ENCODE assay signal across 25 cellular contexts in the genomic region with DNA sequence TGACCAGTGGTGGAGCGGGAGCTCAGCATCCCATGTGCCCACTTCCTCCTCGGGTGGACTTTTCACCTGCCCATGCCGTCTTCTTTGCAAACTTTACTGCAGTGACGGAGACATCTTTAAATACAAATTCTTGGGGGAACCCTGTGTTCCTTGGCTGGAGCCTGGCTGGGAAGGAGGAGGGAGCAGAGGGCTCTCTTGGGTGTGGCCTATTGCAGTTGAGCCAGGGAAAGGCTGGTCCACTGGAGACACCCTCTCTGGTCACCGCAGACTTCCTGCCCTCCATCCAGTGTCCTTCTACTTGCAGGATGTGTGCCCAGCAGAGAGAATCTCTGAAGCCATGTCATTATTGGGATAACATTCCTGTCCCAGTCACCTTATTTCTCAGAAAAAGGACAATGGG.
"Had no signal": no experiment of that assay in that cellular context is flagged by ENCODE, and none has a peak within 500 bp of the region (broad histone marks: within the 10 kb centered on the region; RNA-seq: fewer than 3 reads in every experiment).

No MANE protein-coding gene starts in this region.

- H3K4me1 Mint-ChIP-seq: activated naive CD4-positive, alpha-beta T cell treated with anti-CD3 and anti-CD28 coated beads, Interleukin-2, amount 50 U/mL, for 24 hours had no signal

- H3K36me3 Mint-ChIP-seq: activated naive CD4-positive, alpha-beta T cell treated with anti-CD3 and anti-CD28 coated beads, Interleukin-2, amount 50 U/mL, for 24 hours had no signal

- H3K27me3 ChIP-seq: body of pancreas had no signal

- H3K9me3 ChIP-seq: body of pancreas had no signal

- ATAC-seq: activated CD8-positive, alpha-beta T cell treated with anti-CD3 and anti-CD28 coated beads, Interleukin-2, amount 10 ng/mL, durations not matched to agents 7 days and 5 days; body of pancreas; K562 had no signal

- H3K9me3 Mint-ChIP-seq: activated naive CD4-positive, alpha-beta T cell treated with anti-CD3 and anti-CD28 coated beads, Interleukin-2, amount 50 U/mL, for 24 hours; activated T-cell treated with anti-CD3 and anti-CD28 coated beads, Interleukin-2, amount 50 U/mL, for 24 hours; activated T-helper 1 cell treated with anti-CD3 and anti-CD28 coated beads, Interleukin-12 subunit alpha, Interleukin-12 subunit beta, Interleukin-2, Interleukin-4 antibody, amounts not matched to agents 30 ng/mL and 10 ng/mL and 1 ng/mL, durations not matched to agents 14 hours and 24 hours and 36 hours; T-helper 1 cell treated with Interleukin-12 subunit alpha and Interleukin-12 subunit beta and Interleukin-4 antibody, amounts not matched to agents 30 μg/mL and 1 μg/mL, for 36 hours had no signal

- DNase-seq: activated CD4-positive, alpha-beta T cell treated with anti-CD3 and anti-CD28 coated beads for 48 hours; activated CD4-positive, alpha-beta T cell treated with anti-CD3 and anti-CD28 coated beads, Interleukin-2, amount 50 U/mL, for 4 hours; activated CD4-positive, CD25-positive, alpha-beta regulatory T cell treated with anti-CD3 and anti-CD28 coated beads, Interleukin-2, amount 50 U/mL, for 72 hours; activated CD8-positive, alpha-beta T cell treated with anti-CD3 and anti-CD28 coated beads, Interleukin-2, amount 10 ng/mL, durations not matched to agents 7 days and 5 days; activated effector memory CD4-positive, alpha-beta T cell treated with Interleukin-2 at 50 U/mL for 16 hours; activated naive CD4-positive, alpha-beta T cell; activated T-cell treated with anti-CD3 and anti-CD28 coated beads, Interleukin-2, amount 50 U/mL, for 24 hours; aorta; body of pancreas; Karpas-422; MM.1S; NCI-H1105; NCI-H1436; NCI-H1694 treated with DMSO at 0.1 percent for 48 hours; NCI-H2029 treated with DMSO at 0.1 percent for 48 hours; NCI-H345; NCI-H510A; NCI-H526 treated with DMSO at 0.1 percent for 48 hours; NCI-H82; RPMI8226; SHP77 had no signal

- H3K27ac Mint-ChIP-seq: activated CD8-positive, alpha-beta T cell treated with anti-CD3 and anti-CD28 coated beads, Interleukin-2, amount 10 ng/mL, durations not matched to agents 7 days and 5 days; activated naive CD4-positive, alpha-beta T cell treated with anti-CD3 and anti-CD28 coated beads, Interleukin-2, amount 50 U/mL, for 24 hours; activated T-cell treated with anti-CD3 and anti-CD28 coated beads, Interleukin-2, amount 50 U/mL, for 24 hours; activated T-helper 1 cell treated with anti-CD3 and anti-CD28 coated beads, Interleukin-12 subunit alpha, Interleukin-12 subunit beta, Interleukin-2, Interleukin-4 antibody, amounts not matched to agents 30 ng/mL and 10 ng/mL and 1 ng/mL, durations not matched to agents 14 hours and 24 hours and 36 hours; T-helper 1 cell treated with Interleukin-12 subunit alpha and Interleukin-12 subunit beta and Interleukin-4 antibody, amounts not matched to agents 30 μg/mL and 1 μg/mL, for 36 hours had no signal

- H3K4me3 ChIP-seq: body of pancreas, K562 had no signal

- H3K27me3 Mint-ChIP-seq: activated naive CD4-positive, alpha-beta T cell treated with anti-CD3 and anti-CD28 coated beads, Interleukin-2, amount 50 U/mL, for 24 hours had no signal

- H3K4me3 Mint-ChIP-seq: activated CD8-positive, alpha-beta T cell treated with anti-CD3 and anti-CD28 coated beads, Interleukin-2, amount 10 ng/mL, durations not matched to agents 7 days and 5 days; activated naive CD4-positive, alpha-beta T cell treated with anti-CD3 and anti-CD28 coated beads, Interleukin-2, amount 50 U/mL, for 24 hours; activated T-cell treated with anti-CD3 and anti-CD28 coated beads, Interleukin-2, amount 50 U/mL, for 24 hours; activated T-helper 1 cell treated with anti-CD3 and anti-CD28 coated beads, Interleukin-12 subunit alpha, Interleukin-12 subunit beta, Interleukin-2, Interleukin-4 antibody, amounts not matched to agents 30 ng/mL and 10 ng/mL and 1 ng/mL, durations not matched to agents 14 hours and 24 hours and 36 hours; T-helper 1 cell treated with Interleukin-12 subunit alpha and Interleukin-12 subunit beta and Interleukin-4 antibody, amounts not matched to agents 30 μg/mL and 1 μg/mL, for 36 hours had no signal
